ENCODE assay signal across 19 cellular contexts in the genomic region with DNA sequence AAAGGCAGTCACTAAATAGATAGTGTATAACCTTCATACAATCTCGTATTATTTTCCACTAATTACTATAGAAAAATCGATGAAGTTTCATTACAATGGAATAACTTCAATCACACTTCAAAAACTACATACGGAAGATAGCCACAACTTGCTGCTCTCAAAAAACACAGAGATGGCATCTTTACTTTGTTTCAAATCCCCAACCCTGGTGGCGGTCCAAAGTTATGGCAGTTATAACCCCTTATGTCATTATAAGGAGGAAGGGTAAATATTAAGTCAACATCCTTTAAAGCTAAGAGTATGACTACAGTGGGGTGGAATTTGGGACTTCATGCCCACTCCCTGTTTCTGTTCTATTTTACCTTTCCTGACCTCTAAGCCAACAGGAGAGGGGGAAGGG.
"Had no signal": no experiment of that assay in that cellular context is flagged by ENCODE, and none has a peak within 500 bp of the region (broad histone marks: within the 10 kb centered on the region; RNA-seq: fewer than 3 reads in every experiment).

No MANE protein-coding gene starts in this region.

- H3K36me3 Mint-ChIP-seq: naive B cell had no signal

- ATAC-seq: esophagus mucosa, left cardiac atrium, lower lobe of right lung had no signal

- H3K9me3 Mint-ChIP-seq: naive B cell, nephron had no signal

- H3K4me3 Mint-ChIP-seq: naive B cell, nephron had no signal

- H3K27ac ChIP-seq: coronary artery, left ventricle myocardium inferior, lower lobe of right lung, right atrium auricular region, sigmoid colon, skin epidermis had no signal

- H3K4me1 Mint-ChIP-seq: naive B cell had no signal

- H3K4me3 ChIP-seq: coronary artery, left ventricle myocardium inferior, lower lobe of right lung, right atrium auricular region, sigmoid colon, skin epidermis had no signal

- H3K4me1 ChIP-seq: lower lobe of right lung, right atrium auricular region had no signal

- H3K9me3 ChIP-seq: left ventricle myocardium inferior, lower lobe of right lung, right atrium auricular region, sigmoid colon had no signal

- H3K27ac Mint-ChIP-seq: naive B cell, nephron had no signal

- H3K27me3 ChIP-seq: right atrium auricular region, sigmoid colon had no signal

- H3K36me3 ChIP-seq: left ventricle myocardium inferior, lower lobe of right lung, right atrium auricular region, sigmoid colon had no signal

- DNase-seq: cerebellar nuclear complex; effector CD4-positive, alpha-beta T cell; kidney; left cardiac atrium; left ventricle myocardium inferior; lower lobe of right lung; mesenchymal stem cell; midbrain; naive B cell; posterior cingulate gyrus; sigmoid colon; stimulated activated CD4-positive, alpha-beta T cell treated with anti-CD3 and anti-CD28 coated beads, Interleukin-2, amount 100 ng/mL, for 24 hours; stimulated activated naive CD4-positive, alpha-beta T cell treated with Interleukin-2 at 50 U/mL for 16 hours; trophoblast cell had no signal
